8 cellular contexts compared by ENCODE assay signal in genomic region chr21:25639167-25639921, GRCh38. TPM values are rescaled to one million over a fixed set of nuclear protein-coding genes. Genes with fewer than 3 reads are reported as not detected.
A peak's percentile ranks its signal among the peaks of the same experiment; 100 is the strongest.
DNase-seq lines count a peak whose midpoint lies in the region; ATAC-seq, FAIRE-seq and TF ChIP-seq lines count a peak whose summit lies in the region.

TSS of gene JAM2 (plus strand) at chr21:25639258. CDS start at chr21:25639822, 564 bp downstream.

- peak in 1 of 3 experiments; percentile 17 for TF ChIP-seq CTCF in testis (IDR thresholded peaks at IDR 0.05)

- TF ChIP-seq POLR2A in GM12891 (IDR thresholded peaks at IDR 0.05; ENCODE audit: low read depth, low read length): no peak
- TF ChIP-seq POLR2A in testis (IDR thresholded peaks at IDR 0.05): no peak

- peak; percentile 58 for ATAC-seq in esophagus mucosa

- H3K27ac ChIP-seq in testis: peak within 1 kb of the TSS; percentile 84 to 94

- no peaks in the 10 kb centered on the region for H3K9me3 ChIP-seq in testis

- 0 to 1% methylated on average over 7 to 39 of the region's 52 CpGs for WGBS in testis, 2 donors

- DNase-seq in GM12891 (ENCODE audit: insufficient read length, low spot score) (peak; percentile 68), HCEC 1CT (peak; percentile 21), NCI-H1092 treated with DMSO at 0.1 percent for 48 hours (lab: John Stamatoyannopoulos, UW) (peak; percentile 62), activated T-cell treated with anti-CD3 and anti-CD28 coated beads for 4 hours (peak; percentile 19), myocyte (ENCODE audit: low read depth) (peak; percentile 83), testis (peak; percentile 73), SIG-M5 (lab: John Stamatoyannopoulos, UW) (no peak)

- H3K4me1 ChIP-seq in testis: peaks cover 4% of the 10 kb centered on the region

- H3K36me3 ChIP-seq in testis (ENCODE audit: low read depth, missing control alignments): no peaks in the 10 kb centered on the region

- no peaks in the 10 kb centered on the region for H3K27me3 ChIP-seq in testis

- peak within 1 kb of the TSS; percentile 58 to 88 for H3K4me3 ChIP-seq in testis

- intact Hi-C loops in testis (cut with DNase I; ENCODE audit: low total_unique reads): no loop called here

- peak; percentile 71 for FAIRE-seq in GM12891 (lab: Jason Lieb, UNC)

TF ChIP-seq in GM12891, 5 proteins besides CTCF, POLR2A, EP300 and RAD21:
- no peak for TF ChIP-seq TAF1 (IDR thresholded peaks at IDR 0.05; ENCODE audit: low read depth, low read length)
- TF ChIP-seq SPI1 (IDR thresholded peaks at IDR 0.05; ENCODE audit: low read depth, low read length): no peak
- TF ChIP-seq PAX5 (IDR thresholded peaks at IDR 0.05; ENCODE audit: insufficient read depth, low read length, severe bottlenecking): no peak
- TF ChIP-seq POLR2AphosphoS5 (IDR thresholded peaks at IDR 0.05; ENCODE audit: low read depth, low read length): no peak
- TF ChIP-seq POU2F2 (IDR thresholded peaks at IDR 0.05; ENCODE audit: low read depth, low read length): no peak

RNA-seq across cellular contexts. Expression of gene JAM2, which starts in this region (rescaled TPM):
- 3.9 TPM for polyA plus RNA-seq in GM12891 (2012; ENCODE audit: low read depth, missing spikeins)
- total RNA-seq in esophagus mucosa: 4.3 TPM
- 34.0 and 45.3 TPM in 2 replicates for total RNA-seq in myocyte
- polyA plus RNA-seq in myocyte (2012): 116 TPM
- 10 to 100 TPM; 91.1 to 93.5 TPM for total RNA-seq in testis
- 76.2 TPM for polyA plus RNA-seq in testis (ENCODE audit: insufficient read depth, low read depth, low replicate concordance)
